Comparison of ENCODE assay signal across 13 cellular contexts in genomic region chr5:68544656-68545565, GRCh38.
DNase-seq lines count a peak whose midpoint lies in the region; ATAC-seq and TF ChIP-seq lines count a peak whose summit lies in the region.
"Had no signal": no experiment of that assay in that cellular context is flagged by ENCODE, and none has a peak within 500 bp of the region (broad histone marks: within the 10 kb centered on the region; RNA-seq: fewer than 3 reads in every experiment).

No MANE protein-coding gene starts in this region.

- intact Hi-C loops in sciatic nerve (cut with DNase I) = no loop called here

- H3K4me1 ChIP-seq in hepatocyte (ENCODE audit: insufficient read depth) (peaks cover 29% of the 10 kb centered on the region), thymus (ENCODE audit: control insufficient read depth, insufficient read depth, low read length) (no peaks in the 10 kb centered on the region)
- H3K4me1 ChIP-seq: adrenal gland had no signal

- H3K4me3 ChIP-seq in hepatocyte = no peak overlapping the region
- no peak overlapping the region for H3K4me3 ChIP-seq in thymus (ENCODE audit: low read length)
- H3K4me3 ChIP-seq: adrenal gland had no signal

- ATAC-seq in GM18511 (IDR thresholded peaks at IDR 0.05; ENCODE audit: unreplicated experiment) (no peak), HG02610 (IDR thresholded peaks at IDR 0.05; ENCODE audit: unreplicated experiment) (no peak), sciatic nerve (no peak)

- DNase-seq in NCI-H510A treated with DMSO at 0.1 percent for 48 hours (lab: John Stamatoyannopoulos, UW) (peak; percentile 30), NCI-H510A (lab: John Stamatoyannopoulos, UW) (no peak), SHP77 treated with DMSO at 0.1 percent for 48 hours (lab: John Stamatoyannopoulos, UW) (peak; percentile 43), hepatocyte (ENCODE audit: low spot score) (peak; percentile 49), sciatic nerve (ENCODE audit: low spot score) (no peak)
- DNase-seq: ACHN; adrenal gland; NCI-H2081; RPMI8226; stimulated activated naive CD4-positive, alpha-beta T cell had no signal

- no peak for TF ChIP-seq CTCF in hepatocyte (IDR thresholded peaks at IDR 0.05; ENCODE audit: poor library complexity)

- no peaks in the 10 kb centered on the region for H3K9me2 ChIP-seq in hepatocyte (replicated peaks; ENCODE audit: insufficient read depth)

- H3K27ac ChIP-seq in hepatocyte (peak overlapping the region; percentile 75), thymus (ENCODE audit: low read depth) (peak overlapping the region; percentile 68)
- H3K27ac ChIP-seq: adrenal gland had no signal

- no peaks in the 10 kb centered on the region for H4K20me1 ChIP-seq in hepatocyte (ENCODE audit: insufficient read depth, poor library complexity, severe bottlenecking)

- H2AFZ ChIP-seq in hepatocyte = no peak overlapping the region

- H3K4me2 ChIP-seq in hepatocyte = no peak overlapping the region

- H3K27me3 ChIP-seq in hepatocyte = no peaks in the 10 kb centered on the region
- H3K27me3 ChIP-seq in thymus (ENCODE audit: control insufficient read depth, insufficient read depth) = no peaks in the 10 kb centered on the region
- H3K27me3 ChIP-seq: adrenal gland had no signal

- no peaks in the 10 kb centered on the region for H3K79me2 ChIP-seq in hepatocyte

- 78% methylated on average over 13 of the region's 13 CpGs for WGBS in hepatocyte (ENCODE audit: low lambda C conversion rate, missing lambda C conversion rate)
- WGBS in thymus = 95% methylated on average over 13 of the region's 13 CpGs

- H3K36me3 ChIP-seq in hepatocyte (replicated peaks; ENCODE audit: insufficient read depth, low read depth) = no peaks in the 10 kb centered on the region
- no peaks in the 10 kb centered on the region for H3K36me3 ChIP-seq in thymus (ENCODE audit: control insufficient read depth, insufficient read depth)
- H3K36me3 ChIP-seq: adrenal gland had no signal

- H3K9me3 ChIP-seq in hepatocyte (ENCODE audit: low read depth) (no peaks in the 10 kb centered on the region), thymus (ENCODE audit: control insufficient read depth) (no peaks in the 10 kb centered on the region)
- H3K9me3 ChIP-seq: adrenal gland had no signal

Comparison
In these comparisons a context has a peak if more than half of its experiments do, and no peak if none do; other contexts are left out.
1. DNase-seq: peak in NCI-H510A treated with DMSO at 0.1 percent for 48 hours (single experiment), SHP77 treated with DMSO at 0.1 percent for 48 hours (single experiment) and hepatocyte (single experiment); none in NCI-H510A (single experiment) and sciatic nerve (single experiment).